In the genomic region with DNA sequence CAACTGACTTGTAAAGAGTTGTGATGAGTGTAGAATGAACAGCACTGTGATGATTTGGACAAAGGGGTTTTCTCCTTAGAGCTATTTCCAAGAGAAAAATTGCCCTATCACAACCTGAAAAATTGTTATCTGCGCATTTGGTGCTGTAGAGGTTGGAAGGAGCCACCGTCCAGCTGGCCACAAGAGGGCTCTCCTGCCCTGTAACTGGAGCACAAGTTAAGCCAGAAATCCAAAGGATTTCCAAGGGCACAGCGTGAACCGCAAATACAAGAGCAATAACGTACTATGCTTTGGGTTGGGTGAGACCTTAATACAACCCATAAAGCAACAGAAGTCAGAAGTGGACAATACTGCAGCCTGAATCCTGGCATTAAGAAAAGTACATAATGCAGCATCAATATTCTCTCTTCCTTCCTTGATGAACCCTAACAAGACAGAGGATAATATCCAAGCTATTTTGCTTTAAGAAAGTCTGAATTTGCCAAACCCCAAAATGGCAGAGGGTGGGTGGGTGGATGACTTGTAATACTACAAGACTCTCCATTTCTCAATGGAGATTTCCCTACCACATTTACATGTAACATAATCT, we compare ENCODE assay signal across 8 cellular contexts. TPM values are rescaled to one million over a fixed set of nuclear protein-coding genes. Genes with fewer than 3 reads are reported as not detected.
DNase-seq lines count a peak whose midpoint lies in the region; ATAC-seq and TF ChIP-seq lines count a peak whose summit lies in the region.

No MANE protein-coding gene starts in this region.

- no peak overlapping the region for H3K27ac ChIP-seq in fibroblast of lung (ENCODE audit: insufficient read depth, low read length)

- H3K36me3 ChIP-seq in fibroblast of lung (ENCODE audit: control insufficient read depth, insufficient read depth, low read length), result no peaks in the 10 kb centered on the region

- no peak overlapping the region for H3K4me2 ChIP-seq in fibroblast of lung (ENCODE audit: extremely low read depth, insufficient read depth, low read length)

- ATAC-seq in SK-N-SH treated with all-trans-retinoic acid at 6 μM for 48 hours, result peak; percentile 99

- H4K20me1 ChIP-seq in fibroblast of lung (ENCODE audit: control insufficient read depth, extremely low read depth, insufficient read depth, low read length), result no peaks in the 10 kb centered on the region

- no peaks in the 10 kb centered on the region for H3K79me2 ChIP-seq in fibroblast of lung (ENCODE audit: control insufficient read depth, insufficient read depth, low read length)

- H3K27me3 ChIP-seq in fibroblast of lung (ENCODE audit: control insufficient read depth, insufficient read depth, low read length), result no peaks in the 10 kb centered on the region

- no peaks in the 10 kb centered on the region for H3K9me3 ChIP-seq in fibroblast of lung (ENCODE audit: control insufficient read depth, insufficient read depth, low read depth, low read length)

- H3K4me3 ChIP-seq in NB4 (ENCODE audit: low read depth, low read length) (no peak overlapping the region), fibroblast of lung (replicated peaks in 1 of 4; ENCODE audit: control extremely low read depth in 1 of 4, insufficient read depth in 1 of 4, low read depth in 3 of 4, low read length in 4 of 4) (no peak overlapping the region)

- TF ChIP-seq POLR2A in NB4 (IDR thresholded peaks at IDR 0.05; ENCODE audit: extremely low read depth, insufficient read length), result no peak

- DNase-seq in AG08396 (ENCODE audit: low spot score), result peak; percentile 69
- DNase-seq in NB4 (ENCODE audit: low read depth), result peak; percentile 57
- DNase-seq in fibroblast of lung (ENCODE audit: low read depth in 2 of 2), result peak; percentile 65 to 72
- DNase-seq in nucleus accumbens (lab: John Stamatoyannopoulos, UW), result peak in 40 of 56 donors; percentile 1 to 74 (median 24)
- no peak for DNase-seq in central memory CD4-positive, alpha-beta T cell
- DNase-seq in stimulated activated CD4-positive, alpha-beta T cell treated with anti-CD3 and anti-CD28 coated beads, Interleukin-4, amount 100 ng/mL, for 24 hours, result no peak

- H2AFZ ChIP-seq in fibroblast of lung (ENCODE audit: low read length), result no peak overlapping the region

- H3K9ac ChIP-seq in fibroblast of lung (ENCODE audit: insufficient read depth, low read length), result no peak overlapping the region

- TF ChIP-seq CTCF in GM12873 (IDR thresholded peaks at IDR 0.05; ENCODE audit: insufficient read depth, low read depth, low read length, missing control alignments) (peak; percentile 89), NB4 (IDR thresholded peaks at IDR 0.05; ENCODE audit: low read depth, low read length) (peak; percentile 80), fibroblast of lung (conservative IDR thresholded peaks at IDR 0.05 in 1 of 2, IDR thresholded peaks at IDR 0.05 in 1 of 2; ENCODE audit: low read depth in 1 of 2, low read length in 2 of 2) (peak; percentile 97 to 98)

- no peaks in the 10 kb centered on the region for H3K4me1 ChIP-seq in fibroblast of lung (ENCODE audit: control insufficient read depth, extremely low read depth, insufficient read depth, low read length)

TF ChIP-seq in SK-N-SH treated with all-trans-retinoic acid at 6 μM for 48 hours, 23 proteins besides CTCF, POLR2A, EP300 and RAD21:
- TF ChIP-seq, protein P1, sequence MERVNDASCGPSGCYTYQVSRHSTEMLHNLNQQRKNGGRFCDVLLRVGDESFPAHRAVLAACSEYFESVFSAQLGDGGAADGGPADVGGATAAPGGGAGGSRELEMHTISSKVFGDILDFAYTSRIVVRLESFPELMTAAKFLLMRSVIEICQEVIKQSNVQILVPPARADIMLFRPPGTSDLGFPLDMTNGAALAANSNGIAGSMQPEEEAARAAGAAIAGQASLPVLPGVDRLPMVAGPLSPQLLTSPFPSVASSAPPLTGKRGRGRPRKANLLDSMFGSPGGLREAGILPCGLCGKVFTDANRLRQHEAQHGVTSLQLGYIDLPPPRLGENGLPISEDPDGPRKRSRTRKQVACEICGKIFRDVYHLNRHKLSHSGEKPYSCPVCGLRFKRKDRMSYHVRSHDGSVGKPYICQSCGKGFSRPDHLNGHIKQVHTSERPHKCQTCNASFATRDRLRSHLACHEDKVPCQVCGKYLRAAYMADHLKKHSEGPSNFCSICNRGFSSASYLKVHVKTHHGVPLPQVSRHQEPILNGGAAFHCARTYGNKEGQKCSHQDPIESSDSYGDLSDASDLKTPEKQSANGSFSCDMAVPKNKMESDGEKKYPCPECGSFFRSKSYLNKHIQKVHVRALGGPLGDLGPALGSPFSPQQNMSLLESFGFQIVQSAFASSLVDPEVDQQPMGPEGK (CRISPR knock-in tag; IDR thresholded peaks at IDR 0.05; ENCODE audit: borderline replicate concordance), result no peak
- TF ChIP-seq ZFP30 (CRISPR knock-in tag; IDR thresholded peaks at IDR 0.05) (no peak), GLIS3 (CRISPR knock-in tag; IDR thresholded peaks at IDR 0.05) (no peak), PPARA (CRISPR knock-in tag; IDR thresholded peaks at IDR 0.05; ENCODE audit: borderline replicate concordance) (no peak), ZFP3 (CRISPR knock-in tag; IDR thresholded peaks at IDR 0.05) (no peak), SNAI2 (CRISPR knock-in tag; IDR thresholded peaks at IDR 0.05) (no peak), ARNTL (CRISPR knock-in tag; IDR thresholded peaks at IDR 0.05; ENCODE audit: borderline replicate concordance, low read depth) (no peak), TOX (CRISPR knock-in tag; IDR thresholded peaks at IDR 0.05; ENCODE audit: borderline replicate concordance) (no peak), ZNF8 (CRISPR knock-in tag; IDR thresholded peaks at IDR 0.05) (no peak), ISL1 (CRISPR knock-in tag; IDR thresholded peaks at IDR 0.05) (no peak), BACH2 (CRISPR knock-in tag; IDR thresholded peaks at IDR 0.05; ENCODE audit: borderline replicate concordance) (no peak), TCF4 (CRISPR knock-in tag; IDR thresholded peaks at IDR 0.05; ENCODE audit: borderline replicate concordance) (no peak), ZNF70 (CRISPR knock-in tag; IDR thresholded peaks at IDR 0.05) (no peak), CSDC2 (CRISPR knock-in tag; IDR thresholded peaks at IDR 0.05) (no peak), RARB (CRISPR knock-in tag; IDR thresholded peaks at IDR 0.05) (no peak), ZNF565 (CRISPR knock-in tag; conservative IDR thresholded peaks at IDR 0.05; ENCODE audit: low read depth) (no peak), ZC3H10 (CRISPR knock-in tag; IDR thresholded peaks at IDR 0.05) (no peak)
- TF ChIP-seq, protein P2, sequence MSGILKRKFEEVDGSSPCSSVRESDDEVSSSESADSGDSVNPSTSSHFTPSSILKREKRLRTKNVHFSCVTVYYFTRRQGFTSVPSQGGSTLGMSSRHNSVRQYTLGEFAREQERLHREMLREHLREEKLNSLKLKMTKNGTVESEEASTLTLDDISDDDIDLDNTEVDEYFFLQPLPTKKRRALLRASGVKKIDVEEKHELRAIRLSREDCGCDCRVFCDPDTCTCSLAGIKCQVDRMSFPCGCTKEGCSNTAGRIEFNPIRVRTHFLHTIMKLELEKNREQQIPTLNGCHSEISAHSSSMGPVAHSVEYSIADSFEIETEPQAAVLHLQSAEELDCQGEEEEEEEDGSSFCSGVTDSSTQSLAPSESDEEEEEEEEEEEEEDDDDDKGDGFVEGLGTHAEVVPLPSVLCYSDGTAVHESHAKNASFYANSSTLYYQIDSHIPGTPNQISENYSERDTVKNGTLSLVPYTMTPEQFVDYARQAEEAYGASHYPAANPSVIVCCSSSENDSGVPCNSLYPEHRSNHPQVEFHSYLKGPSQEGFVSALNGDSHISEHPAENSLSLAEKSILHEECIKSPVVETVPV (CRISPR knock-in tag; IDR thresholded peaks at IDR 0.05), result no peak
- TF ChIP-seq, protein P3, sequence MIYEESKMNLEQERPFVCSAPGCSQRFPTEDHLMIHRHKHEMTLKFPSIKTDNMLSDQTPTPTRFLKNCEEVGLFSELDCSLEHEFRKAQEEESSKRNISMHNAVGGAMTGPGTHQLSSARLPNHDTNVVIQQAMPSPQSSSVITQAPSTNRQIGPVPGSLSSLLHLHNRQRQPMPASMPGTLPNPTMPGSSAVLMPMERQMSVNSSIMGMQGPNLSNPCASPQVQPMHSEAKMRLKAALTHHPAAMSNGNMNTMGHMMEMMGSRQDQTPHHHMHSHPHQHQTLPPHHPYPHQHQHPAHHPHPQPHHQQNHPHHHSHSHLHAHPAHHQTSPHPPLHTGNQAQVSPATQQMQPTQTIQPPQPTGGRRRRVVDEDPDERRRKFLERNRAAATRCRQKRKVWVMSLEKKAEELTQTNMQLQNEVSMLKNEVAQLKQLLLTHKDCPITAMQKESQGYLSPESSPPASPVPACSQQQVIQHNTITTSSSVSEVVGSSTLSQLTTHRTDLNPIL (CRISPR knock-in tag; IDR thresholded peaks at IDR 0.05; ENCODE audit: low read depth), result no peak

RNA-seq across cellular contexts. Expression of a gene that starts 56.8 kb away (rescaled TPM):
- not detected in 2 replicates for total RNA-seq in fibroblast of lung
- polyA plus RNA-seq in fibroblast of lung, result not detected in 2 replicates
- not detected in 2 replicates for polyA plus RNA-seq in fibroblast of lung (2012)
- polyA minus RNA-seq in fibroblast of lung (ENCODE audit: low replicate concordance), result not detected in 2 replicates

Comparison
In these comparisons a context has a peak if more than half of its experiments do, and no peak if none do; other contexts are left out.
1. DNase-seq: peak in AG08396 (single experiment), NB4 (single experiment), fibroblast of lung (2 of 2) and nucleus accumbens (40 of 56); none in central memory CD4-positive, alpha-beta T cell (single experiment) and stimulated activated CD4-positive, alpha-beta T cell treated with anti-CD3 and anti-CD28 coated beads, Interleukin-4, amount 100 ng/mL, for 24 hours (single experiment).
2. Peak in every context shown above with its lines, with median percentiles within 50 percentile points of each other: CTCF ChIP-seq.